8 cellular contexts compared by ENCODE assay signal in genomic region chr4:70505152-70505748, GRCh38.
A peak's percentile ranks its signal among the peaks of the same experiment; 100 is the strongest.
DNase-seq lines count a peak whose midpoint lies in the region; ATAC-seq lines count a peak whose summit lies in the region.

No MANE protein-coding gene starts in this region.

- H3K9me3 Mint-ChIP-seq in effector memory CD8-positive, alpha-beta T cell, result no peaks in the 10 kb centered on the region
- H3K9me3 Mint-ChIP-seq in stimulated activated effector memory CD8-positive, alpha-beta T cell treated with anti-CD3 and anti-CD28 coated beads, Interleukin-12 subunit alpha, Interleukin-12 subunit beta, amount 100 ng/mL, for 72 hours, result no peaks in the 10 kb centered on the region

- H3K27me3 Mint-ChIP-seq in effector memory CD8-positive, alpha-beta T cell, result no peaks in the 10 kb centered on the region

- H3K4me1 Mint-ChIP-seq in effector memory CD8-positive, alpha-beta T cell (ENCODE audit: low read depth in 2 of 2), result no peaks in the 10 kb centered on the region
- no peaks in the 10 kb centered on the region for H3K4me1 Mint-ChIP-seq in stimulated activated effector memory CD8-positive, alpha-beta T cell treated with anti-CD3 and anti-CD28 coated beads, Interleukin-12 subunit alpha, Interleukin-12 subunit beta, amount 100 ng/mL, for 72 hours

- H3K4me3 Mint-ChIP-seq in effector memory CD8-positive, alpha-beta T cell, result no peak overlapping the region
- H3K4me3 Mint-ChIP-seq in stimulated activated effector memory CD8-positive, alpha-beta T cell treated with anti-CD3 and anti-CD28 coated beads, Interleukin-12 subunit alpha, Interleukin-12 subunit beta, amount 100 ng/mL, for 72 hours, result no peak overlapping the region

- peak; percentile 59 for DNase-seq in AG08396 (ENCODE audit: low spot score)
- peak; percentile 23 for DNase-seq in NCI-H2029 (lab: John Stamatoyannopoulos, UW)
- peak; percentile 60 to 63 for DNase-seq in activated CD4-positive, alpha-beta T cell treated with anti-CD3 and anti-CD28 coated beads, Interleukin-2, amount 50 U/mL, for 48 hours
- peak; percentile 7 to 36 (median 19) for DNase-seq in effector memory CD8-positive, alpha-beta T cell
- DNase-seq in middle frontal gyrus (ENCODE audit: extremely low spot score, low spot score), result peak; percentile 14
- DNase-seq in stimulated activated effector memory CD8-positive, alpha-beta T cell treated with anti-CD3 and anti-CD28 coated beads, Interleukin-12 subunit alpha, Interleukin-12 subunit beta, amount 100 ng/mL, for 72 hours (ENCODE audit: low spot score in 2 of 2), result peak; percentile 17 to 61

- peak; percentile 95 for ATAC-seq in GM18502 (IDR thresholded peaks at IDR 0.05; ENCODE audit: poor library complexity, unreplicated experiment)
- peak; percentile 96 for ATAC-seq in HG02884 (IDR thresholded peaks at IDR 0.05; ENCODE audit: unreplicated experiment)
- peak; percentile 65 for ATAC-seq in effector memory CD8-positive, alpha-beta T cell (replicated peaks)
- peak; percentile 65 for ATAC-seq in stimulated activated effector memory CD8-positive, alpha-beta T cell treated with anti-CD3 and anti-CD28 coated beads, Interleukin-12 subunit alpha, Interleukin-12 subunit beta, amount 100 ng/mL, for 72 hours

- H3K36me3 Mint-ChIP-seq in effector memory CD8-positive, alpha-beta T cell (ENCODE audit: insufficient read depth), result no peaks in the 10 kb centered on the region
- no peaks in the 10 kb centered on the region for H3K36me3 Mint-ChIP-seq in stimulated activated effector memory CD8-positive, alpha-beta T cell treated with anti-CD3 and anti-CD28 coated beads, Interleukin-12 subunit alpha, Interleukin-12 subunit beta, amount 100 ng/mL, for 72 hours

- no peak overlapping the region for H3K27ac Mint-ChIP-seq in effector memory CD8-positive, alpha-beta T cell
- no peak overlapping the region for H3K27ac Mint-ChIP-seq in stimulated activated effector memory CD8-positive, alpha-beta T cell treated with anti-CD3 and anti-CD28 coated beads, Interleukin-12 subunit alpha, Interleukin-12 subunit beta, amount 100 ng/mL, for 72 hours

Comparison
In these comparisons a context has a peak if more than half of its experiments do, and no peak if none do; other contexts are left out.
1. Peak in every context shown above with its lines: DNase-seq and ATAC-seq.